8 cellular contexts compared by ENCODE assay signal in the genomic region with DNA sequence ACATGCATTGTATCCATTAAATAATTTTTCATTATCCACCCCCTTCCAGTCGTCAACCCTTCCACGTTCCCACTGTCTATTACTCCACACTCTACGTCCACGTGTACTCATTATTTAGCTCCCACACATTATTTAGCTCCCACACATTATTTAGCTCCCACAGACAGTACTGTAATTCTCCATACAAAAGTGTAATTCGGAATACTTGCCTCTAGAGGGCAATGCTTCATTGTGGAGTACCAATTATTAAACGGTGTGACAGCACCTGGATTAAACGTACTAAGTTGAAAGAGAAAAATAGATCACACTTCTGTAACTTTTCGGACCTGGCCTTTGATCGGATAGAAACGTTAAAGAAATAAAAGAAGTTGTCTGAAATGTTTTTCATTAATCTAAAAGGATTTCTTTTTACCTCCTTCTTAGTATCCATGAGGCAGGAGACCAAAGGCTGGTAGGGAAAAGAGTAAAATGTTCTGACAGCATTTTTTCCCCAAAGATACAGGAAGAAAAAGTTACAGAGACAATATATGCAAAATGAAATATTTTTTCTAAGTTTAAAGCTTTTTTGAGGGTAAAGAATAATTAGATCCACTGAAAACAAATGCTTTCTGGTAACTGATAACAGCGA.
DNase-seq lines count a peak whose midpoint lies in the region; ATAC-seq, FAIRE-seq and TF ChIP-seq lines count a peak whose summit lies in the region.

No MANE protein-coding gene starts in this region.

- H3K9me2 ChIP-seq in OCI-LY7 (ENCODE audit: insufficient read depth, low read length) = no peaks in the 10 kb centered on the region

- CTCF ChIA-PET in OCI-LY7 (lab: Charles Lee; ENCODE audit: unreplicated experiment) = no interaction called here

- no peaks in the 10 kb centered on the region for H3K79me2 ChIP-seq in OCI-LY7 (ENCODE audit: insufficient read depth, low read depth, low read length)

- FAIRE-seq in pancreas (lab: Jason Lieb, UNC) = no peak

- POLR2A ChIA-PET in OCI-LY7 (lab: Charles Lee) = interaction anchor here (0.8 kb wide), 1 partner anchor 809 kb away, joined by 3 read pairs; no protein-coding TSS in a partner anchor

- no peak overlapping the region for H3K4me2 ChIP-seq in OCI-LY7 (ENCODE audit: low read length)

- H2AFZ ChIP-seq in OCI-LY7 (ENCODE audit: low read length) = no peak overlapping the region

- H3K27me3 ChIP-seq in pancreas = no peaks in the 10 kb centered on the region

- intact Hi-C loops in OCI-LY7 (cut with micrococcal nuclease; ENCODE audit: unreplicated experiment) (no loop called here), pancreas (cut with DNase I) (no loop called here)

- no TSS peak for BruUV-seq in OCI-LY7 (replicated peaks; lab: Mats Ljungman, UMichigan)

- peak; percentile 14 for DNase-seq in NCI-H2196 (lab: John Stamatoyannopoulos, UW; ENCODE audit: unreplicated experiment)
- no peak for DNase-seq in NCI-H2196 treated with DMSO at 0.1 percent for 48 hours (lab: John Stamatoyannopoulos, UW; ENCODE audit: unreplicated experiment)
- DNase-seq in OCI-LY7 (ENCODE audit: low spot score) = peak; percentile 37
- DNase-seq in epithelial cell of esophagus (ENCODE audit: low read depth) = peak; percentile 59
- DNase-seq in pancreas = no peak
- DNase-seq in nucleus accumbens (lab: John Stamatoyannopoulos, UW) = no peak

- H3K4me1 ChIP-seq in OCI-LY7 (ENCODE audit: insufficient read depth, low read length, poor library complexity, severe bottlenecking) (no peaks in the 10 kb centered on the region), pancreas (peaks cover 0 to 3% (median 0%) of the 10 kb centered on the region in 3 donors)

- H3K9me3 ChIP-seq in OCI-LY7 (ENCODE audit: low read length) = no peaks in the 10 kb centered on the region
- no peaks in the 10 kb centered on the region for H3K9me3 ChIP-seq in pancreas

- peak; percentile 84 for TF ChIP-seq CTCF in OCI-LY7 (conservative IDR thresholded peaks at IDR 0.05; ENCODE audit: low read length)
- peak; percentile 61 for TF ChIP-seq CTCF in epithelial cell of esophagus (IDR thresholded peaks at IDR 0.05; ENCODE audit: insufficient read depth, low read depth, low read length, missing control alignments)
- TF ChIP-seq CTCF in pancreas (IDR thresholded peaks at IDR 0.05) = peak; percentile 35 to 55 (median 46)

- no peak overlapping the region for H3K4me3 ChIP-seq in OCI-LY7 (ENCODE audit: low read depth, low read length, poor library complexity, severe bottlenecking)
- no peak overlapping the region for H3K4me3 ChIP-seq in epithelial cell of esophagus (ENCODE audit: low read length)
- no peak overlapping the region for H3K4me3 ChIP-seq in pancreas

- H3K36me3 ChIP-seq in OCI-LY7 (ENCODE audit: insufficient read depth, low read length) (no peaks in the 10 kb centered on the region), pancreas (no peaks in the 10 kb centered on the region)

- no peaks in the 10 kb centered on the region for H4K20me1 ChIP-seq in OCI-LY7 (ENCODE audit: insufficient read depth, low read length)

- WGBS in pancreas, 2 donors = 7 to 8% methylated on average over 11 of the region's 11 CpGs

- H3K27ac ChIP-seq in OCI-LY7 (ENCODE audit: low read depth, low read length, poor library complexity, severe bottlenecking) = no peak overlapping the region
- no peak overlapping the region for H3K27ac ChIP-seq in pancreas

- ATAC-seq in GM21529 (IDR thresholded peaks at IDR 0.05; ENCODE audit: unreplicated experiment) (peak; percentile 93), HG03575 (IDR thresholded peaks at IDR 0.05; ENCODE audit: extremely low read depth, insufficient number of reproducible peaks, low FRiP score, unreplicated experiment) (peak; percentile 94), pancreas (peak; percentile 81 to 96 (median 92))

Comparison
In these comparisons a context has a peak if more than half of its experiments do, and no peak if none do; other contexts are left out.
1. DNase-seq: peak in NCI-H2196 (single experiment), OCI-LY7 (single experiment) and epithelial cell of esophagus (single experiment); none in NCI-H2196 treated with DMSO at 0.1 percent for 48 hours (single experiment), pancreas (0 of 6) and nucleus accumbens (0 of 56).
2. Peak in every context shown above with its lines, with median percentiles within 50 percentile points of each other: ATAC-seq and CTCF ChIP-seq.